10 cellular contexts compared by ENCODE assay signal in genomic region chr11:111718436-111719325, GRCh38. TPM values are rescaled to one million over a fixed set of nuclear protein-coding genes. Genes with fewer than 3 reads are reported as not detected.
DNase-seq lines count a peak whose midpoint lies in the region; ATAC-seq and TF ChIP-seq lines count a peak whose summit lies in the region.
"Had no signal": no experiment of that assay in that cellular context is flagged by ENCODE, and none has a peak within 500 bp of the region (broad histone marks: within the 10 kb centered on the region; RNA-seq: fewer than 3 reads in every experiment).

No MANE protein-coding gene starts in this region.

- H3K36me3 ChIP-seq in mucosa of descending colon (ENCODE audit: low read depth): peaks cover 4% of the 10 kb centered on the region

- H3K9me3 ChIP-seq in mucosa of descending colon: no peaks in the 10 kb centered on the region

- DNase-seq in A172 (ENCODE audit: low spot score) (peak; percentile 68), M059J (ENCODE audit: low read depth) (peak; percentile 96), epithelial cell of esophagus (ENCODE audit: low read depth) (peak; percentile 82), mucosa of descending colon (peak in 1 of 3 donors; percentile 64), NCI-H748 (lab: John Stamatoyannopoulos, UW; ENCODE audit: unreplicated experiment) (no peak), SK-N-DZ (ENCODE audit: low spot score) (no peak)
- DNase-seq: NCI-H446 treated with DMSO at 0.1 percent for 48 hours; stimulated activated CD4-positive, alpha-beta T cell treated with anti-CD3 and anti-CD28 coated beads, Interleukin-12 subunit alpha, Interleukin-12 subunit beta, amount 100 ng/mL, for 4 hours had no signal

- peak; percentile 95 for ATAC-seq in mucosa of descending colon
- no peak for ATAC-seq in HG03521 (IDR thresholded peaks at IDR 0.05; ENCODE audit: unreplicated experiment)
- no peak for ATAC-seq in GM18502 (IDR thresholded peaks at IDR 0.05; ENCODE audit: poor library complexity, unreplicated experiment)

- intact Hi-C loops in mucosa of descending colon (cut with DNase I, micrococcal nuclease): no loop called here

- H3K4me1 ChIP-seq in mucosa of descending colon (ENCODE audit: low read depth): peaks cover 13% of the 10 kb centered on the region

- TF ChIP-seq CTCF in epithelial cell of esophagus (IDR thresholded peaks at IDR 0.05; ENCODE audit: insufficient read depth, low read depth, low read length, missing control alignments) (no peak), mucosa of descending colon (IDR thresholded peaks at IDR 0.05) (no peak)

- H3K4me3 ChIP-seq in epithelial cell of esophagus (ENCODE audit: low read length) (no peak overlapping the region), mucosa of descending colon (no peak overlapping the region)

RNA-seq across cellular contexts. Expression of gene PPP2R1B, which starts 47.5 kb away (rescaled TPM):
- 32.1 and 34.4 TPM in 2 replicates for total RNA-seq in A172 (2014; rRNA removed; shearing (Covaris generic))
- 46.0 and 46.3 TPM in 2 replicates for total RNA-seq in M059J (2014; rRNA removed; shearing (Covaris generic))
- total RNA-seq in mucosa of descending colon: 10 to 100 TPM; 28.5 to 48.5 (median 47.0) TPM
- 11.6 and 14.5 TPM in 2 replicates for polyA plus RNA-seq in SK-N-DZ (2014; cell fraction: cytosol; rRNA removed)
- 4.6 and 8.0 TPM in 2 replicates for polyA plus RNA-seq in SK-N-DZ (2014; cell fraction: nucleus; rRNA removed)

Comparison
In these comparisons a context has a peak if more than half of its experiments do, and no peak if none do; other contexts are left out.
1. DNase-seq: peak in A172 (single experiment), M059J (single experiment) and epithelial cell of esophagus (single experiment); none in NCI-H748 (single experiment) and SK-N-DZ (single experiment).